ENCODE assay signal across 28 cellular contexts in genomic region chr3:127213381-127213918, GRCh38. TPM values are rescaled to one million over a fixed set of nuclear protein-coding genes. Genes with fewer than 3 reads are reported as not detected.
DNase-seq lines count a peak whose midpoint lies in the region; ATAC-seq, FAIRE-seq and TF ChIP-seq lines count a peak whose summit lies in the region.
"Had no signal": no experiment of that assay in that cellular context is flagged by ENCODE, and none has a peak within 500 bp of the region (broad histone marks: within the 10 kb centered on the region; RNA-seq: fewer than 3 reads in every experiment).

No MANE protein-coding gene starts in this region.

- no peak for ATAC-seq in GM12878
- ATAC-seq in lung (ENCODE audit: insufficient read depth, low FRiP score): no peak
- no peak for ATAC-seq in mucosa of descending colon
- ATAC-seq in HG03469 (IDR thresholded peaks at IDR 0.05; ENCODE audit: unreplicated experiment): no peak
- ATAC-seq: Right ventricle myocardium inferior had no signal

- H4K20me1 ChIP-seq in BLaER1 treated with 17β-estradiol and CSF1 and Interleukin-3, amounts not matched to agents 10 nM and 100 nM: peaks cover 0 to 31% (median 0%) of the 10 kb centered on the region in 11 experiments; a peak in 7 of 22 replicates
- no peaks in the 10 kb centered on the region for H4K20me1 ChIP-seq in GM12878 (ENCODE audit: control insufficient read depth, insufficient read depth)

- H3K27me3 ChIP-seq in BLaER1 treated with 17β-estradiol and CSF1 and Interleukin-3, amounts not matched to agents 10 nM and 100 nM: peaks cover 17 to 26% (median 22%) of the 10 kb centered on the region in 11 experiments; a peak in 21 of 22 replicates
- H3K27me3 ChIP-seq in GM12878 (replicated peaks in 1 of 2; ENCODE audit: control insufficient read depth in 2 of 2, insufficient read depth in 2 of 2, low read length in 1 of 2) (no peaks in the 10 kb centered on the region; a peak in 1 of 4 replicates), lung (ENCODE audit: control insufficient read depth, insufficient read depth) (no peaks in the 10 kb centered on the region), BE2C (no peaks in the 10 kb centered on the region)

- SMC1A ChIA-PET in GM12878 (lab: Charles Lee; ENCODE audit: uncharacterized antibody, unreplicated experiment): interaction anchor here (1.1 to 3.2 kb wide), 3 partner anchors 8 to 303 kb away, joined by 3 to 16 read pairs (median 5); no protein-coding TSS in a partner anchor

- FAIRE-seq in GM12878 (lab: Jason Lieb, UNC): no peak
- FAIRE-seq: D721Med, RCC 7860 had no signal

- H3K9me3 ChIP-seq in BLaER1 treated with 17β-estradiol and CSF1 and Interleukin-3, amounts not matched to agents 10 nM and 100 nM (replicated peaks in 1 of 11): no peaks in the 10 kb centered on the region; a peak in 1 of 22 replicates
- H3K9me3 ChIP-seq in GM12878 (replicated peaks; ENCODE audit: control insufficient read depth, insufficient read depth, low read length) (no peaks in the 10 kb centered on the region), lung (ENCODE audit: control insufficient read depth in 2 of 2, insufficient read depth in 1 of 2, low read length in 1 of 2) (no peaks in the 10 kb centered on the region), BE2C (no peaks in the 10 kb centered on the region), mucosa of descending colon (no peaks in the 10 kb centered on the region)
- H3K9me3 ChIP-seq: HAP-1, SJSA1 had no signal

- TF ChIP-seq CTCF in GM12878 (IDR thresholded peaks at IDR 0.05 in 2 of 3, conservative IDR thresholded peaks at IDR 0.05 in 1 of 3; ENCODE audit: control insufficient read depth in 2 of 3, extremely low read depth in 1 of 3, insufficient read depth in 1 of 3, low read depth in 3 of 3, low read length in 3 of 3): no peak
- no peak for TF ChIP-seq CTCF in lung (IDR thresholded peaks at IDR 0.05; ENCODE audit: control extremely low read depth, extremely low read depth)
- TF ChIP-seq CTCF in BE2C (IDR thresholded peaks at IDR 0.05; ENCODE audit: low read depth, low read length): no peak
- TF ChIP-seq CTCF in mucosa of descending colon (IDR thresholded peaks at IDR 0.05): no peak

- 2% methylated on average over 2 of the region's 4 CpGs for WGBS in GM12878 (ENCODE audit: insufficient coverage, insufficient replicate concordance, low lambda C conversion rate, missing lambda C conversion rate)
- WGBS in lung, 2 donors: 76% methylated on average over 4 of the region's 4 CpGs

- no TSS peak for BruUV-seq in GM12878 (replicated peaks; lab: Mats Ljungman, UMichigan)

- H2AFZ ChIP-seq in GM12878 (ENCODE audit: control insufficient read depth, low read depth, low read length): no peak overlapping the region
- H2AFZ ChIP-seq: GM23248 had no signal

- in situ Hi-C loops in GM12878 (cut with MboI): no loop called here

- DNase-seq in AG20443 (ENCODE audit: low spot score) (peak; percentile 5), GM12878 (ENCODE audit: low read depth, low spot score) (no peak), lung (ENCODE audit: low spot score) (peak; percentile 9), BE2C (no peak), KG1 (lab: John Stamatoyannopoulos, UW) (no peak), mucosa of descending colon (no peak)
- DNase-seq: ACHN, DMS53, GM23248, MV-4-11, NCI-H1105 treated with DMSO at 0.1 percent for 48 hours, NCI-H2029 treated with DMSO at 0.1 percent for 48 hours, NCI-H2171, NCI-H446, NCI-H526, OCI-M1 had no signal

- RAD21 ChIA-PET in GM12878 (lab: Charles Lee; ENCODE audit: unreplicated experiment): interaction anchor here (2.2 kb wide), 1 partner anchor 10 kb away, joined by 7 read pairs; no protein-coding TSS in a partner anchor

- peak overlapping the region; percentile 17 to 94 (median 84); a peak in 19 of 22 replicates for H3K4me2 ChIP-seq in BLaER1 treated with 17β-estradiol and CSF1 and Interleukin-3, amounts not matched to agents 10 nM and 100 nM
- H3K4me2 ChIP-seq in GM12878 (ENCODE audit: control insufficient read depth, insufficient read depth): no peak overlapping the region
- H3K4me2 ChIP-seq: KMS-11 had no signal

- intact Hi-C loops in GM12878 (cut with micrococcal nuclease; ENCODE audit: unreplicated experiment) (no loop called here), mucosa of descending colon (cut with DNase I, micrococcal nuclease) (no loop called here)

- POLR2A ChIA-PET in GM12878 (lab: Charles Lee): no interaction called here

- peaks cover 0 to 4% (median 0%) of the 10 kb centered on the region in 11 experiments; a peak in 4 of 22 replicates for H3K36me3 ChIP-seq in BLaER1 treated with 17β-estradiol and CSF1 and Interleukin-3, amounts not matched to agents 10 nM and 100 nM
- H3K36me3 ChIP-seq in GM12878 (ENCODE audit: control insufficient read depth in 2 of 2, insufficient read depth in 2 of 2, low read length in 1 of 2) (no peaks in the 10 kb centered on the region), lung (ENCODE audit: control insufficient read depth in 2 of 2, insufficient read depth in 2 of 2, low read length in 2 of 2) (no peaks in the 10 kb centered on the region), BE2C (no peaks in the 10 kb centered on the region), mucosa of descending colon (ENCODE audit: low read depth) (no peaks in the 10 kb centered on the region)
- H3K36me3 ChIP-seq: HAP-1, SJSA1 had no signal

- TF ChIP-seq EP300 in GM12878 (IDR thresholded peaks at IDR 0.05; ENCODE audit: borderline replicate concordance in 1 of 2, control insufficient read depth in 1 of 2, low read depth in 2 of 2, low read length in 2 of 2): no peak

- H3K4me1 ChIP-seq in BLaER1 treated with 17β-estradiol and CSF1 and Interleukin-3, amounts not matched to agents 10 nM and 100 nM: peaks cover 49 to 100% (median 99%) of the 10 kb centered on the region in 10 experiments
- H3K4me1 ChIP-seq in GM12878 (ENCODE audit: control insufficient read depth, insufficient read depth, low read length) (peaks cover 3% of the 10 kb centered on the region), lung (ENCODE audit: control insufficient read depth in 2 of 2, insufficient read depth in 2 of 2, low read length in 2 of 2) (peaks cover 0 to 3% of the 10 kb centered on the region in 2 donors), BE2C (no peaks in the 10 kb centered on the region), mucosa of descending colon (ENCODE audit: low read depth) (no peaks in the 10 kb centered on the region)
- H3K4me1 ChIP-seq: HAP-1, SJSA1 had no signal

- no peak for TF ChIP-seq RAD21 in GM12878 (IDR thresholded peaks at IDR 0.05; ENCODE audit: insufficient read depth, low read depth, low read length)

- H3K27ac ChIP-seq in BLaER1 treated with 17β-estradiol and CSF1 and Interleukin-3, amounts not matched to agents 10 nM and 100 nM: peak overlapping the region in 5 of 11 experiments; percentile 26 to 73 (median 50); a peak in 6 of 22 replicates
- H3K27ac ChIP-seq in GM12878 (ENCODE audit: control insufficient read depth, insufficient read depth) (no peak overlapping the region), lung (ENCODE audit: low read depth in 1 of 2, low read length in 1 of 2) (no peak overlapping the region)
- H3K27ac ChIP-seq: GM23248, HL-60, KMS-11, SJSA1 had no signal

- CTCF ChIA-PET in GM12878 (lab: Yijun Ruan, JAX): no interaction called here

- no peak for TF ChIP-seq POLR2A in GM12878 (IDR thresholded peaks at IDR 0.05; ENCODE audit: low read depth, low read length)

- H3K9ac ChIP-seq in BLaER1 treated with 17β-estradiol and CSF1 and Interleukin-3, amounts not matched to agents 10 nM and 100 nM: peak overlapping the region in 2 of 11 experiments; percentile 48 to 70; a peak in 3 of 22 replicates
- H3K9ac ChIP-seq in GM12878 (ENCODE audit: control insufficient read depth, insufficient read depth, low read length): no peak overlapping the region
- H3K9ac ChIP-seq: GM23248, KMS-11 had no signal

- peak overlapping the region in 6 of 10 experiments; percentile 46 to 65 (median 56); a peak in 10 of 20 replicates for H3K4me3 ChIP-seq in BLaER1 treated with 17β-estradiol and CSF1 and Interleukin-3, amounts not matched to agents 10 nM and 100 nM
- H3K4me3 ChIP-seq in GM12878 (no peak overlapping the region), lung (no peak overlapping the region), BE2C (ENCODE audit: low read depth, low read length) (no peak overlapping the region), mucosa of descending colon (no peak overlapping the region)
- H3K4me3 ChIP-seq: GM23248, HAP-1, SJSA1 had no signal

- H3K79me2 ChIP-seq in GM12878 (ENCODE audit: control insufficient read depth, insufficient read depth, low read length): no peaks in the 10 kb centered on the region

TF ChIP-seq in GM12878, 131 proteins besides CTCF, POLR2A, EP300 and RAD21:
- TF ChIP-seq RUNX3 (IDR thresholded peaks at IDR 0.05; ENCODE audit: low read length): 0 out of 2 replicates have a peak, but pooled peaks have one; percentile 15
- no peak for TF ChIP-seq ZNF24 (IDR thresholded peaks at IDR 0.05)
- no peak for TF ChIP-seq ETV6 (conservative IDR thresholded peaks at IDR 0.05 in 1 of 2, IDR thresholded peaks at IDR 0.05 in 1 of 2; ENCODE audit: borderline replicate concordance in 1 of 2, low read depth in 1 of 2)

RNA-seq across cellular contexts. Expression of gene PRR23E, which starts 20.5 kb away (rescaled TPM):
- total RNA-seq in GM12878 (2013; cell fraction: nucleolus; rRNA removed): not detected in 2 replicates
- total RNA-seq in GM12878 (2014; rRNA removed) (not detected in 2 replicates), GM12878 (2014; rRNA removed; fragmentation: Illumina TruSeq; extraction: Trizol) (not detected in 2 replicates), GM12878 (2021) (not detected in 2 replicates), lung (not detected), mucosa of descending colon (not detected)
- polyA plus RNA-seq in GM12878 (2011; ENCODE audit: low read depth): not detected
- polyA plus RNA-seq in GM12878 (2011; rRNA removed) (not detected in 2 replicates), GM12878 (2014; fragmentation: Illumina TruSeq; extraction: Trizol) (not detected in 2 replicates), GM12878 (2014; fragmentation: Nextera tagmentation; extraction: Ambion mirVana) (not detected), GM12878 (2014; rRNA removed) (not detected in 2 replicates), GM12878 (2016; fragmentation: Nextera tagmentation; extraction: Ambion mirVana) (not detected), lung (not detected)
- not detected in 2 replicates for polyA plus RNA-seq in GM12878 (2011; cell fraction: cytosol; rRNA removed)
- polyA plus RNA-seq in GM12878 (2011; cell fraction: nucleus; rRNA removed): not detected in 2 replicates
- polyA plus RNA-seq in GM12878 (2012): not detected in 2 replicates
- polyA minus RNA-seq in GM12878 (2011; rRNA and poly(A)+ RNA removed): not detected in 2 replicates
- not detected in 2 replicates for polyA minus RNA-seq in GM12878 (2011; cell fraction: cytosol; rRNA and poly(A)+ RNA removed)
- polyA minus RNA-seq in GM12878 (2011; cell fraction: nucleus; rRNA and poly(A)+ RNA removed): not detected in 2 replicates
- not detected for polyA plus RNA-seq in BE2C (2012; ENCODE audit: insufficient read depth, insufficient read length, low read depth)
- total RNA-seq: GM23248, HT1080, M059J, Right ventricle myocardium inferior, SJSA1 had no signal
- polyA plus RNA-seq: CD14-positive monocyte, GM23248 had no signal

Comparison
In these comparisons a context has a peak if more than half of its experiments do, and no peak if none do; other contexts are left out.
1. DNase-seq: peak in AG20443 (single experiment) and lung (single experiment); none in GM12878 (single experiment), BE2C (single experiment), KG1 (single experiment) and mucosa of descending colon (0 of 3).
2. H3K4me3 ChIP-seq: peak in BLaER1 treated with 17β-estradiol and CSF1 and Interleukin-3, amounts not matched to agents 10 nM and 100 nM (6 of 10); none in GM12878 (single experiment), lung (single experiment), BE2C (single experiment) and mucosa of descending colon (single experiment).